Comparison of ENCODE assay signal across 9 cellular contexts in genomic region chr5:98775962-98776687, GRCh38. TPM values are rescaled to one million over a fixed set of nuclear protein-coding genes. Genes with fewer than 3 reads are reported as not detected.
DNase-seq lines count a peak whose midpoint lies in the region; ATAC-seq and TF ChIP-seq lines count a peak whose summit lies in the region.
"Had no signal": no experiment of that assay in that cellular context is flagged by ENCODE, and none has a peak within 500 bp of the region (broad histone marks: within the 10 kb centered on the region; RNA-seq: fewer than 3 reads in every experiment).

No MANE protein-coding gene starts in this region.

- H3K27me3 ChIP-seq in lower lobe of right lung (ENCODE audit: low read depth) (no peaks in the 10 kb centered on the region), vagina (no peaks in the 10 kb centered on the region), spleen (replicated peaks in 1 of 7) (peaks cover 0 to 57% (median 4%) of the 10 kb centered on the region in 7 donors)

- intact Hi-C loops in lower lobe of right lung (cut with DNase I) (no loop called here), vagina (cut with DNase I) (loop anchor here (10.0 kb wide), 2 partner anchors 149 to 341 kb away; partner anchors contain the start of gene CHD1), spleen (cut with DNase I; ENCODE audit: low total_unique reads) (no loop called here)

- H3K9me3 ChIP-seq in lower lobe of right lung, result no peaks in the 10 kb centered on the region
- no peaks in the 10 kb centered on the region for H3K9me3 ChIP-seq in vagina
- no peaks in the 10 kb centered on the region for H3K9me3 ChIP-seq in spleen

- H3K9me3 Mint-ChIP-seq in stimulated activated naive CD8-positive, alpha-beta T cell treated with anti-CD3 and anti-CD28 coated beads, Interleukin-15, Interleukin-2, amounts not matched to agents 100 ng/mL and 50 ng/mL, for 24 hours, result no peaks in the 10 kb centered on the region
- H3K9me3 Mint-ChIP-seq: dendritic cell treated with granulocyte-macrophage colony-stimulating factor and Interleukin-4, amounts not matched to agents 40 ng/mL and 50 ng/mL, for 4 days had no signal

- H3K4me3 ChIP-seq in astrocyte of the spinal cord (ENCODE audit: low read depth, low read length) (peak overlapping the region; percentile 83), lower lobe of right lung (peak overlapping the region; percentile 92), vagina (peak overlapping the region; percentile 80 to 86), spleen (peak overlapping the region in 1 of 8 donors; percentile 80)

- no peak for TF ChIP-seq CTCF in astrocyte of the spinal cord (IDR thresholded peaks at IDR 0.05; ENCODE audit: low read depth, low read length)
- TF ChIP-seq CTCF in lower lobe of right lung (IDR thresholded peaks at IDR 0.05), result no peak
- TF ChIP-seq CTCF in vagina (IDR thresholded peaks at IDR 0.05), result no peak
- no peak for TF ChIP-seq CTCF in spleen (IDR thresholded peaks at IDR 0.05 in 8 of 11, conservative IDR thresholded peaks at IDR 0.05 in 3 of 11)

- WGBS in spleen, 5 donors, result 83 to 87% (median 85%) methylated on average over 7 of the region's 7 CpGs

- TF ChIP-seq POLR2A in vagina (IDR thresholded peaks at IDR 0.05), result no peak
- TF ChIP-seq POLR2A in spleen (IDR thresholded peaks at IDR 0.05), result no peak

- peaks cover 21% of the 10 kb centered on the region for H3K27me3 Mint-ChIP-seq in stimulated activated naive CD8-positive, alpha-beta T cell treated with anti-CD3 and anti-CD28 coated beads, Interleukin-15, Interleukin-2, amounts not matched to agents 100 ng/mL and 50 ng/mL, for 24 hours

- H3K36me3 Mint-ChIP-seq in stimulated activated naive CD8-positive, alpha-beta T cell treated with anti-CD3 and anti-CD28 coated beads, Interleukin-15, Interleukin-2, amounts not matched to agents 100 ng/mL and 50 ng/mL, for 24 hours (ENCODE audit: low read depth), result no peaks in the 10 kb centered on the region

- H3K4me1 Mint-ChIP-seq in stimulated activated naive CD8-positive, alpha-beta T cell treated with anti-CD3 and anti-CD28 coated beads, Interleukin-15, Interleukin-2, amounts not matched to agents 100 ng/mL and 50 ng/mL, for 24 hours (ENCODE audit: low read depth), result peaks cover 46% of the 10 kb centered on the region

- POLR2A ChIA-PET in HEK293T (lab: Yijun Ruan, JAX), result no interaction called here

- in situ Hi-C loops in astrocyte of the spinal cord (cut with HindIII; ENCODE audit: low sequenced_read_pairs), result no loop called here

- H3K27ac Mint-ChIP-seq in stimulated activated naive CD8-positive, alpha-beta T cell treated with anti-CD3 and anti-CD28 coated beads, Interleukin-15, Interleukin-2, amounts not matched to agents 100 ng/mL and 50 ng/mL, for 24 hours, result no peak overlapping the region
- H3K27ac Mint-ChIP-seq: dendritic cell treated with granulocyte-macrophage colony-stimulating factor and Interleukin-4, amounts not matched to agents 40 ng/mL and 50 ng/mL, for 4 days had no signal

- peaks cover 16% of the 10 kb centered on the region for H3K36me3 ChIP-seq in lower lobe of right lung
- H3K36me3 ChIP-seq in vagina, result no peaks in the 10 kb centered on the region
- peaks cover 0 to 15% (median 0%) of the 10 kb centered on the region in 6 donors for H3K36me3 ChIP-seq in spleen

- DNase-seq in stimulated activated naive CD8-positive, alpha-beta T cell treated with anti-CD3 and anti-CD28 coated beads, Interleukin-15, Interleukin-2, amounts not matched to agents 100 U/mL and 50 U/mL, for 24 hours, result no peak
- DNase-seq in astrocyte of the spinal cord (ENCODE audit: low read depth, low spot score), result peak; percentile 91
- DNase-seq in lower lobe of right lung, result no peak
- no peak for DNase-seq in vagina (ENCODE audit: extremely low spot score in 2 of 2)
- no peak for DNase-seq in HEK293T (ENCODE audit: extremely low spot score)
- no peak for DNase-seq in NCI-H128 (lab: John Stamatoyannopoulos, UW; ENCODE audit: unreplicated experiment)
- DNase-seq in spleen, result no peak

- CTCF ChIA-PET in HEK293T (lab: Yijun Ruan, JAX), result interaction anchor here (0.6 to 2.9 kb wide), 4 partner anchors 11 to 283 kb away, joined by 3 to 17 read pairs (median 7); no protein-coding TSS in a partner anchor

- no peak overlapping the region for H3K27ac ChIP-seq in lower lobe of right lung
- H3K27ac ChIP-seq in vagina, result peak overlapping the region; percentile 10
- H3K27ac ChIP-seq in spleen, result no peak overlapping the region

- peaks cover 54% of the 10 kb centered on the region for H3K4me1 ChIP-seq in lower lobe of right lung
- peaks cover 67% of the 10 kb centered on the region for H3K4me1 ChIP-seq in vagina
- peaks cover 21 to 74% (median 51%) of the 10 kb centered on the region in 6 donors for H3K4me1 ChIP-seq in spleen

- H3K4me3 Mint-ChIP-seq in stimulated activated naive CD8-positive, alpha-beta T cell treated with anti-CD3 and anti-CD28 coated beads, Interleukin-15, Interleukin-2, amounts not matched to agents 100 ng/mL and 50 ng/mL, for 24 hours, result peak overlapping the region; percentile 94
- H3K4me3 Mint-ChIP-seq: dendritic cell treated with granulocyte-macrophage colony-stimulating factor and Interleukin-4, amounts not matched to agents 40 ng/mL and 50 ng/mL, for 4 days had no signal

- no peak for ATAC-seq in stimulated activated naive CD8-positive, alpha-beta T cell treated with anti-CD3 and anti-CD28 coated beads, Interleukin-15, Interleukin-2, amounts not matched to agents 100 U/mL and 50 U/mL, for 24 hours
- ATAC-seq in lower lobe of right lung, result no peak

TF ChIP-seq in HEK293T, 16 proteins besides CTCF, POLR2A, EP300 and RAD21:
- TF ChIP-seq FOXA1 (IDR thresholded peaks at IDR 0.05) (no peak), L3MBTL2 (conservative IDR thresholded peaks at IDR 0.05) (no peak), CTBP1 (IDR thresholded peaks at IDR 0.05; ENCODE audit: borderline replicate concordance) (no peak), FOXM1 (IDR thresholded peaks at IDR 0.05; ENCODE audit: borderline replicate concordance) (no peak), ZNF384 (IDR thresholded peaks at IDR 0.05) (no peak), NFRKB (IDR thresholded peaks at IDR 0.05) (no peak), SUZ12 (IDR thresholded peaks at IDR 0.05) (no peak), SP1 (IDR thresholded peaks at IDR 0.05) (no peak), PKNOX1 (IDR thresholded peaks at IDR 0.05) (no peak), ARNT (IDR thresholded peaks at IDR 0.05) (no peak), ELF4 (IDR thresholded peaks at IDR 0.05) (no peak), FOXK2 (IDR thresholded peaks at IDR 0.05) (no peak), BHLHE40 (IDR thresholded peaks at IDR 0.05; ENCODE audit: borderline replicate concordance) (no peak), HDGF (IDR thresholded peaks at IDR 0.05; ENCODE audit: borderline replicate concordance) (no peak), TARDBP (IDR thresholded peaks at IDR 0.05) (no peak), LEF1 (IDR thresholded peaks at IDR 0.05; ENCODE audit: borderline replicate concordance) (no peak)

RNA-seq across cellular contexts. Expression of gene RGMB, which starts 2.7 kb away (rescaled TPM):
- total RNA-seq in lower lobe of right lung (22.9 TPM), vagina (39.0 TPM), spleen (10 to 100 TPM; 12.0 to 22.9 (median 16.0) TPM)
- polyA plus RNA-seq in spleen, result 1 to 10 TPM; 2.1 to 3.8 (median 2.9) TPM
